1 cellular context compared by ENCODE assay signal in genomic region chr10:130108934-130109604, GRCh38.
TF ChIP-seq lines count a peak whose summit lies in the region.

No MANE protein-coding gene starts in this region.

TF ChIP-seq in HCT116, 20 proteins besides CTCF, POLR2A, EP300 and RAD21 (continued from another document):
- no peak for TF ChIP-seq POLR2AphosphoS5 (IDR thresholded peaks at IDR 0.05; ENCODE audit: low read depth, low read length)
- no peak for TF ChIP-seq ZNF274 (IDR thresholded peaks at IDR 0.05; ENCODE audit: low read depth, low read length)
- no peak for TF ChIP-seq FOSL1 (IDR thresholded peaks at IDR 0.05; ENCODE audit: low read depth)
- no peak for TF ChIP-seq ELF1 (IDR thresholded peaks at IDR 0.05; ENCODE audit: borderline replicate concordance, low read depth)
- no peak for TF ChIP-seq EZH2phosphoT487 (IDR thresholded peaks at IDR 0.05; ENCODE audit: borderline replicate concordance)
- no peak for TF ChIP-seq ZBTB33 (IDR thresholded peaks at IDR 0.05; ENCODE audit: extremely low read depth, insufficient replicate concordance, low read length)
